In genomic region chr12:27952510-27952909, GRCh38 we compare ENCODE assay signal across 17 cellular contexts. TPM values are rescaled to one million over a fixed set of nuclear protein-coding genes. Genes with fewer than 3 reads are reported as not detected.
A peak's percentile ranks its signal among the peaks of the same experiment; 100 is the strongest.
DNase-seq lines count a peak whose midpoint lies in the region; ATAC-seq lines count a peak whose summit lies in the region.
"Had no signal": no experiment of that assay in that cellular context is flagged by ENCODE, and none has a peak within 500 bp of the region (broad histone marks: within the 10 kb centered on the region; RNA-seq: fewer than 3 reads in every experiment).

No MANE protein-coding gene starts in this region.

- H3K27ac Mint-ChIP-seq in activated CD4-positive, alpha-beta T cell treated with anti-CD3 and anti-CD28 coated beads, Interleukin-2, amount 10 ng/mL, durations not matched to agents 24 days and 14 days = no peak overlapping the region

- no peak for ATAC-seq in HG03139 (IDR thresholded peaks at IDR 0.05; ENCODE audit: unreplicated experiment)

- DNase-seq in activated CD4-positive, alpha-beta T cell treated with anti-CD3 and anti-CD28 coated beads, Interleukin-2, amount 10 ng/mL, durations not matched to agents 24 days and 14 days = peak; percentile 27
- DNase-seq in activated CD4-positive, alpha-beta T cell treated with anti-CD3 and anti-CD28 coated beads for 4 hours = no peak
- peak; percentile 35 for DNase-seq in SHP77 treated with DMSO at 0.1 percent for 48 hours (lab: John Stamatoyannopoulos, UW)
- DNase-seq in mesendoderm = no peak
- DNase-seq in germinal center (ENCODE audit: low spot score) = no peak
- no peak for DNase-seq in activated CD4-positive, CD25-positive, alpha-beta regulatory T cell treated with anti-CD3 and anti-CD28 coated beads, Interleukin-2, amount 50 U/mL, for 72 hours
- no peak for DNase-seq in AML-193 (lab: John Stamatoyannopoulos, UW)
- DNase-seq: DMS153, HCEC 1CT, NCI-H1436, NCI-H2081 treated with DMSO at 0.1 percent for 48 hours, NCI-H446, NCI-H748 treated with DMSO at 0.1 percent for 48 hours, Peyer's patch, SIG-M5 had no signal

- H2AK5ac ChIP-seq in mesendoderm (ENCODE audit: low read length) = no peak overlapping the region

- no peak overlapping the region for H3K27ac ChIP-seq in mesendoderm (ENCODE audit: low read depth, low read length)
- H3K27ac ChIP-seq: C4-2B, Peyer's patch had no signal

- H2BK120ac ChIP-seq in mesendoderm (ENCODE audit: low read depth, low read length) = no peak overlapping the region

- no peaks in the 10 kb centered on the region for H3K79me2 ChIP-seq in mesendoderm (ENCODE audit: control insufficient read depth, insufficient read depth, low read length)

- H3K4me3 Mint-ChIP-seq in activated CD4-positive, alpha-beta T cell treated with anti-CD3 and anti-CD28 coated beads, Interleukin-2, amount 10 ng/mL, durations not matched to agents 24 days and 14 days = no peak overlapping the region

- no peak overlapping the region for H4K5ac ChIP-seq in mesendoderm (ENCODE audit: low read length)

- no peaks in the 10 kb centered on the region for H3K79me1 ChIP-seq in mesendoderm (ENCODE audit: low read length)

- intact Hi-C loops in activated CD4-positive, alpha-beta T cell treated with anti-CD3 and anti-CD28 coated beads, Interleukin-2, amount 10 ng/mL, durations not matched to agents 24 days and 14 days (cut with micrococcal nuclease) = no loop called here

- H3K18ac ChIP-seq in mesendoderm (ENCODE audit: low read length) = peak overlapping the region; percentile 28

- no peak overlapping the region for H3K4ac ChIP-seq in mesendoderm (ENCODE audit: low read depth, low read length)

- no peaks in the 10 kb centered on the region for H3K36me3 ChIP-seq in mesendoderm (ENCODE audit: control insufficient read depth, insufficient read depth, low read length)
- H3K36me3 ChIP-seq: Peyer's patch had no signal

- H3K27me3 Mint-ChIP-seq in activated CD4-positive, alpha-beta T cell treated with anti-CD3 and anti-CD28 coated beads, Interleukin-2, amount 10 ng/mL, durations not matched to agents 24 days and 14 days = peaks cover 33% of the 10 kb centered on the region

- H3K27me3 ChIP-seq in mesendoderm (ENCODE audit: insufficient read depth, low read length, poor library complexity) = no peaks in the 10 kb centered on the region
- H3K27me3 ChIP-seq: Peyer's patch had no signal

- no peak overlapping the region for H2BK15ac ChIP-seq in mesendoderm (replicated peaks; ENCODE audit: low read depth)

- no peak overlapping the region for H3K23ac ChIP-seq in mesendoderm (ENCODE audit: low read length)

- no peaks in the 10 kb centered on the region for H3K9me3 Mint-ChIP-seq in activated CD4-positive, alpha-beta T cell treated with anti-CD3 and anti-CD28 coated beads, Interleukin-2, amount 10 ng/mL, durations not matched to agents 24 days and 14 days

- no peak overlapping the region for H3K4me2 ChIP-seq in mesendoderm (ENCODE audit: low read length)

- no peak overlapping the region for H3K4me3 ChIP-seq in mesendoderm (ENCODE audit: low read length)
- H3K4me3 ChIP-seq: Peyer's patch had no signal

- no peak overlapping the region for H4K8ac ChIP-seq in mesendoderm (ENCODE audit: low read depth, low read length)

- no CpG with 5 or more reads among the region's 5 CpGs for WGBS in mesendoderm (ENCODE audit: extremely low coverage, insufficient coverage, low lambda C conversion rate)

- peaks cover 2% of the 10 kb centered on the region for H3K4me1 ChIP-seq in mesendoderm (ENCODE audit: control insufficient read depth, low read depth, low read length)
- H3K4me1 ChIP-seq: Peyer's patch had no signal

- H3K4me1 Mint-ChIP-seq in activated CD4-positive, alpha-beta T cell treated with anti-CD3 and anti-CD28 coated beads, Interleukin-2, amount 10 ng/mL, durations not matched to agents 24 days and 14 days = no peaks in the 10 kb centered on the region

- H3K9ac ChIP-seq in mesendoderm (ENCODE audit: low read length) = no peak overlapping the region

- no peaks in the 10 kb centered on the region for H3K36me3 Mint-ChIP-seq in activated CD4-positive, alpha-beta T cell treated with anti-CD3 and anti-CD28 coated beads, Interleukin-2, amount 10 ng/mL, durations not matched to agents 24 days and 14 days (ENCODE audit: low read depth)

- no peak overlapping the region for H2BK5ac ChIP-seq in mesendoderm (ENCODE audit: low read length)

- no peak overlapping the region for H3K56ac ChIP-seq in mesendoderm (ENCODE audit: low read length)

RNA-seq across cellular contexts. Expression of gene PTHLH, which starts 20.0 kb away (rescaled TPM):
- total RNA-seq in activated CD4-positive, alpha-beta T cell treated with anti-CD3 and anti-CD28 coated beads, Interleukin-2, amount 10 ng/mL, durations not matched to agents 24 days and 14 days = not detected in 2 replicates
- polyA plus RNA-seq in mesendoderm (2013, experiment 1 of 2) = 3.6 TPM
- polyA plus RNA-seq in mesendoderm (2013, experiment 2 of 2) = 3.9 TPM
- total RNA-seq: Peyer's patch had no signal

Comparison
In these comparisons a context has a peak if more than half of its experiments do, and no peak if none do; other contexts are left out.
1. DNase-seq: peak in activated CD4-positive, alpha-beta T cell treated with anti-CD3 and anti-CD28 coated beads, Interleukin-2, amount 10 ng/mL, durations not matched to agents 24 days and 14 days (single experiment) and SHP77 treated with DMSO at 0.1 percent for 48 hours (single experiment); none in activated CD4-positive, alpha-beta T cell treated with anti-CD3 and anti-CD28 coated beads for 4 hours (0 of 2), mesendoderm (single experiment), germinal center (single experiment), activated CD4-positive, CD25-positive, alpha-beta regulatory T cell treated with anti-CD3 and anti-CD28 coated beads, Interleukin-2, amount 50 U/mL, for 72 hours (single experiment) and AML-193 (0 of 2).